1 cellular context compared by ENCODE assay signal in the genomic region with DNA sequence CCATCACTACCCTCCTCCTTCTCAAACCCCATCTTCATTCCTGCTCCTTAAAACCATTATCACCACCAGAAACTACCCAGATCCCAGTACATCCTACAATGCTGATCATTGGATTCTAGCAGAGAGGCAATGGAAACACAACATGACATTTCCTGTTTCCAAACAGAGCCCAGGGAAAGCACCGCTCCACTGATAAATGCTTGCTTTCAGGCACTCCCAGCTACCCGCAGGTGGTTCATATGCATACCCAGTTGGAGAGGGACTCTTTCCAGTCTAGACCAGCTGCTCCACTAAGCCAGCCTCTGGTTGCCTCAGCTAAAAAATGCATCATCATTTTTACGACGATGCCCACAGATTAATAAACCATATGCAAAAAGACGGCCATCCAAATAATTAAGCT.
TF ChIP-seq lines count a peak whose summit lies in the region.

No MANE protein-coding gene starts in this region.

TF ChIP-seq in GM23338, 12 proteins besides CTCF, POLR2A, EP300 and RAD21:
- no peak for TF ChIP-seq JUNB (IDR thresholded peaks at IDR 0.05; ENCODE audit: unreplicated experiment)
- peak; percentile 84 for TF ChIP-seq NANOG (IDR thresholded peaks at IDR 0.05; ENCODE audit: borderline replicate concordance)
- TF ChIP-seq CREB1 (CRISPR knock-in tag; IDR thresholded peaks at IDR 0.05; ENCODE audit: low read depth), result 0 out of 2 replicates have a peak, but pooled peaks have one; percentile 27
- TF ChIP-seq, protein P1, sequence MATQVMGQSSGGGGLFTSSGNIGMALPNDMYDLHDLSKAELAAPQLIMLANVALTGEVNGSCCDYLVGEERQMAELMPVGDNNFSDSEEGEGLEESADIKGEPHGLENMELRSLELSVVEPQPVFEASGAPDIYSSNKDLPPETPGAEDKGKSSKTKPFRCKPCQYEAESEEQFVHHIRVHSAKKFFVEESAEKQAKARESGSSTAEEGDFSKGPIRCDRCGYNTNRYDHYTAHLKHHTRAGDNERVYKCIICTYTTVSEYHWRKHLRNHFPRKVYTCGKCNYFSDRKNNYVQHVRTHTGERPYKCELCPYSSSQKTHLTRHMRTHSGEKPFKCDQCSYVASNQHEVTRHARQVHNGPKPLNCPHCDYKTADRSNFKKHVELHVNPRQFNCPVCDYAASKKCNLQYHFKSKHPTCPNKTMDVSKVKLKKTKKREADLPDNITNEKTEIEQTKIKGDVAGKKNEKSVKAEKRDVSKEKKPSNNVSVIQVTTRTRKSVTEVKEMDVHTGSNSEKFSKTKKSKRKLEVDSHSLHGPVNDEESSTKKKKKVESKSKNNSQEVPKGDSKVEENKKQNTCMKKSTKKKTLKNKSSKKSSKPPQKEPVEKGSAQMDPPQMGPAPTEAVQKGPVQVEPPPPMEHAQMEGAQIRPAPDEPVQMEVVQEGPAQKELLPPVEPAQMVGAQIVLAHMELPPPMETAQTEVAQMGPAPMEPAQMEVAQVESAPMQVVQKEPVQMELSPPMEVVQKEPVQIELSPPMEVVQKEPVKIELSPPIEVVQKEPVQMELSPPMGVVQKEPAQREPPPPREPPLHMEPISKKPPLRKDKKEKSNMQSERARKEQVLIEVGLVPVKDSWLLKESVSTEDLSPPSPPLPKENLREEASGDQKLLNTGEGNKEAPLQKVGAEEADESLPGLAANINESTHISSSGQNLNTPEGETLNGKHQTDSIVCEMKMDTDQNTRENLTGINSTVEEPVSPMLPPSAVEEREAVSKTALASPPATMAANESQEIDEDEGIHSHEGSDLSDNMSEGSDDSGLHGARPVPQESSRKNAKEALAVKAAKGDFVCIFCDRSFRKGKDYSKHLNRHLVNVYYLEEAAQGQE (IDR thresholded peaks at IDR 0.05; ENCODE audit: unreplicated experiment), result no peak
- no peak for TF ChIP-seq ZNF114 (CRISPR knock-in tag; IDR thresholded peaks at IDR 0.05)
- no peak for TF ChIP-seq EZH2 (IDR thresholded peaks at IDR 0.05; ENCODE audit: low read depth, unreplicated experiment)
- no peak for TF ChIP-seq ZNF331 (CRISPR knock-in tag; IDR thresholded peaks at IDR 0.05; ENCODE audit: low read depth)
- TF ChIP-seq, protein P2, sequence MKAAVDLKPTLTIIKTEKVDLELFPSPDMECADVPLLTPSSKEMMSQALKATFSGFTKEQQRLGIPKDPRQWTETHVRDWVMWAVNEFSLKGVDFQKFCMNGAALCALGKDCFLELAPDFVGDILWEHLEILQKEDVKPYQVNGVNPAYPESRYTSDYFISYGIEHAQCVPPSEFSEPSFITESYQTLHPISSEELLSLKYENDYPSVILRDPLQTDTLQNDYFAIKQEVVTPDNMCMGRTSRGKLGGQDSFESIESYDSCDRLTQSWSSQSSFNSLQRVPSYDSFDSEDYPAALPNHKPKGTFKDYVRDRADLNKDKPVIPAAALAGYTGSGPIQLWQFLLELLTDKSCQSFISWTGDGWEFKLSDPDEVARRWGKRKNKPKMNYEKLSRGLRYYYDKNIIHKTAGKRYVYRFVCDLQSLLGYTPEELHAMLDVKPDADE (IDR thresholded peaks at IDR 0.05), result peak; percentile 80; the same call in 1 of the 2 replicates
- peak; percentile 88 for TF ChIP-seq ZNF462 (CRISPR knock-in tag; IDR thresholded peaks at IDR 0.05)
- no peak for TF ChIP-seq EZH2phosphoT487 (IDR thresholded peaks at IDR 0.05; ENCODE audit: unreplicated experiment)
- no peak for TF ChIP-seq STAT1 (IDR thresholded peaks at IDR 0.05; ENCODE audit: unreplicated experiment)
- no peak for TF ChIP-seq POLR2AphosphoS5 (IDR thresholded peaks at IDR 0.05; ENCODE audit: low read depth)
